Comparison of ENCODE assay signal across 17 cellular contexts in the genomic region with DNA sequence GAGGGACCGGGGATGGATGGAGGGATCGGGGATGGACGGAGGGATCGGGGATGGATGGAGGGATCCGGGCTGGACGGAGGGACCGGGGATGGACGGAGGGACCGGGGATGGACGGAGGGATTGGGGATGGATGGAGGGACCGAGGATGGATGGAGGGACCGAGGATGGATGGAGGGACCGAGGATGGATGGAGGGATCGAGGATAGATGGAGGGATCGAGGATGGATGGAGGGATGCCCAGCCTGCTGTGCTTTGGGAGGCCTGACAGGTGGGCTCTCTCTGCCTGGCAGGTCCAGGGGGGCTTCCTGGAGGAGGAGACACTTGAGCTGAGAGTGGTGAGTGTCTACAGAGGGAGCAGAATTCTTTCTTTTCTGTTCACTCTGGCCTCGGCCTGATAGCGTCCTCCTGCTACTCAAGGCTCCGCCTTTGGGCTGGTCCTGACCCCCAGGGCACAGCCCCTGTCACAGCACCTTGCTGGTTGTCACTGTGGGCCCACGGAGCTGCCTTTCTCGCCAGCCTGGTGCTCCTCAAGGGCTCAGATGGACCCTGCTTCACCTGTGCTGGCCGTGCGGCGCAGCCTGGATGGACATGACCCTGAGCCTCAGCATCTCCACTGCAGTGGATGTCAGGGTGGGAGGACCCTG. TPM values are rescaled to one million over a fixed set of nuclear protein-coding genes. Genes with fewer than 3 reads are reported as not detected.
DNase-seq lines count a peak whose midpoint lies in the region.
"Had no signal": no experiment of that assay in that cellular context is flagged by ENCODE, and none has a peak within 500 bp of the region (broad histone marks: within the 10 kb centered on the region; RNA-seq: fewer than 3 reads in every experiment).

No MANE protein-coding gene starts in this region.

- H3K4me3 Mint-ChIP-seq in activated naive CD4-positive, alpha-beta T cell treated with anti-CD3 and anti-CD28 coated beads for 36 hours: no peak overlapping the region

- H3K36me3 Mint-ChIP-seq in activated naive CD4-positive, alpha-beta T cell treated with anti-CD3 and anti-CD28 coated beads for 36 hours (ENCODE audit: low read depth): no peaks in the 10 kb centered on the region

- H3K4me1 Mint-ChIP-seq in activated naive CD4-positive, alpha-beta T cell treated with anti-CD3 and anti-CD28 coated beads for 36 hours (ENCODE audit: low read depth): no peaks in the 10 kb centered on the region

- CTCF ChIA-PET in activated naive CD4-positive, alpha-beta T cell treated with anti-CD3 and anti-CD28 coated beads for 36 hours (lab: Charles Lee): no interaction called here

- no peak overlapping the region for H3K27ac Mint-ChIP-seq in activated naive CD4-positive, alpha-beta T cell treated with anti-CD3 and anti-CD28 coated beads for 36 hours

- no peaks in the 10 kb centered on the region for H3K27me3 Mint-ChIP-seq in activated naive CD4-positive, alpha-beta T cell treated with anti-CD3 and anti-CD28 coated beads for 36 hours (ENCODE audit: low read depth)

- intact Hi-C loops in activated naive CD4-positive, alpha-beta T cell treated with anti-CD3 and anti-CD28 coated beads for 36 hours (cut with micrococcal nuclease): no loop called here
- intact Hi-C loops in posterior vena cava (cut with DNase I): no loop called here

- in situ Hi-C loops in G401 (cut with HindIII; ENCODE audit: low sequenced_read_pairs): no loop called here

- DNase-seq in activated naive CD4-positive, alpha-beta T cell treated with anti-CD3 and anti-CD28 coated beads for 36 hours: peak; percentile 3
- DNase-seq in activated naive CD4-positive, alpha-beta T cell treated with anti-CD3 and anti-CD28 coated beads, Interleukin-2, amount 50 U/mL, for 16 hours: no peak
- DNase-seq in D341Med (ENCODE audit: low spot score): peak; percentile 16
- DNase-seq in ecto neural progenitor cell (ENCODE audit: low spot score): peak; percentile 36
- DNase-seq in posterior vena cava (ENCODE audit: low spot score): peak; percentile 22
- DNase-seq in NK-92 (lab: John Stamatoyannopoulos, UW; ENCODE audit: unreplicated experiment): no peak
- no peak for DNase-seq in G401 (ENCODE audit: low spot score)
- DNase-seq: C1 segment of cervical spinal cord, GOT3, KBM-7, MV-4-11, NCI-H1436, NCI-H2029, NCI-H2171, NCI-H446, NCI-H69, OCI-M1 had no signal

- H3K9me3 Mint-ChIP-seq in activated naive CD4-positive, alpha-beta T cell treated with anti-CD3 and anti-CD28 coated beads for 36 hours: no peaks in the 10 kb centered on the region

RNA-seq across cellular contexts. Expression of gene RNF130, which starts 42.2 kb away (rescaled TPM):
- total RNA-seq in activated naive CD4-positive, alpha-beta T cell treated with anti-CD3 and anti-CD28 coated beads for 36 hours: 10 to 100 TPM; 10.3 to 11.9 TPM
- total RNA-seq in posterior vena cava: 10 to 100 TPM; 66.6 to 80.3 TPM
- 54.9 and 67.9 TPM in 2 replicates for total RNA-seq in G401 (2014; rRNA removed; shearing (Covaris generic))

Comparison
In these comparisons a context has a peak if more than half of its experiments do, and no peak if none do; other contexts are left out.
1. DNase-seq: peak in activated naive CD4-positive, alpha-beta T cell treated with anti-CD3 and anti-CD28 coated beads for 36 hours (single experiment), D341Med (single experiment), ecto neural progenitor cell (single experiment) and posterior vena cava (single experiment); none in activated naive CD4-positive, alpha-beta T cell treated with anti-CD3 and anti-CD28 coated beads, Interleukin-2, amount 50 U/mL, for 16 hours (single experiment), NK-92 (single experiment) and G401 (single experiment).